7 cellular contexts compared by ENCODE assay signal in genomic region chr12:111686574-111687105, GRCh38. TPM values are rescaled to one million over a fixed set of nuclear protein-coding genes. Genes with fewer than 3 reads are reported as not detected.
DNase-seq lines count a peak whose midpoint lies in the region; ATAC-seq lines count a peak whose summit lies in the region.

No MANE protein-coding gene starts in this region.

- WGBS in iPS DF 6.9 (ENCODE audit: insufficient coverage, insufficient read length): no CpG with 5 or more reads among the region's 15 CpGs

- H3K4me3 Mint-ChIP-seq in activated T-helper 1 cell treated with anti-CD3 and anti-CD28 coated beads, Interleukin-12 subunit alpha, Interleukin-12 subunit beta, Interleukin-2, Interleukin-4 antibody, amounts not matched to agents 30 ng/mL and 10 ng/mL and 1 ng/mL, durations not matched to agents 14 hours and 24 hours and 36 hours: peak overlapping the region; percentile 97
- peak overlapping the region; percentile 98 for H3K4me3 Mint-ChIP-seq in stimulated activated memory B cell treated with anti-CD40 and anti-IgM and Interleukin-4, amounts not matched to agents 10 μg/mL and 1 μg/mL and 100 μg/mL, for 72 hours

- peaks cover 21% of the 10 kb centered on the region for H3K36me3 Mint-ChIP-seq in activated T-helper 1 cell treated with anti-CD3 and anti-CD28 coated beads, Interleukin-12 subunit alpha, Interleukin-12 subunit beta, Interleukin-2, Interleukin-4 antibody, amounts not matched to agents 30 ng/mL and 10 ng/mL and 1 ng/mL, durations not matched to agents 14 hours and 24 hours and 36 hours (ENCODE audit: low read depth)
- H3K36me3 Mint-ChIP-seq in stimulated activated memory B cell treated with anti-CD40 and anti-IgM and Interleukin-4, amounts not matched to agents 10 μg/mL and 1 μg/mL and 100 μg/mL, for 72 hours: peaks cover 24% of the 10 kb centered on the region

- peaks cover 19% of the 10 kb centered on the region for H3K36me3 ChIP-seq in HUES48 (ENCODE audit: control insufficient read depth, insufficient read depth, low read length)
- H3K36me3 ChIP-seq in iPS DF 6.9 (ENCODE audit: control insufficient read depth, insufficient read depth, low read length): no peaks in the 10 kb centered on the region

- H3K27me3 ChIP-seq in HUES48 (ENCODE audit: control insufficient read depth, insufficient read depth, low read length): no peaks in the 10 kb centered on the region
- H3K27me3 ChIP-seq in iPS DF 6.9 (ENCODE audit: control insufficient read depth, insufficient read depth, low read length): no peaks in the 10 kb centered on the region

- H3K27me3 Mint-ChIP-seq in activated T-helper 1 cell treated with anti-CD3 and anti-CD28 coated beads, Interleukin-12 subunit alpha, Interleukin-12 subunit beta, Interleukin-2, Interleukin-4 antibody, amounts not matched to agents 30 ng/mL and 10 ng/mL and 1 ng/mL, durations not matched to agents 14 hours and 24 hours and 36 hours (ENCODE audit: insufficient read depth): no peaks in the 10 kb centered on the region
- H3K27me3 Mint-ChIP-seq in stimulated activated memory B cell treated with anti-CD40 and anti-IgM and Interleukin-4, amounts not matched to agents 10 μg/mL and 1 μg/mL and 100 μg/mL, for 72 hours: no peaks in the 10 kb centered on the region

- H3K9me3 ChIP-seq in HUES48 (ENCODE audit: control insufficient read depth, insufficient read depth, low read length) (no peaks in the 10 kb centered on the region), iPS DF 6.9 (ENCODE audit: control insufficient read depth, insufficient read depth, low read length) (no peaks in the 10 kb centered on the region)

- H3K4me3 ChIP-seq in HUES48 (ENCODE audit: low read depth, low read length) (peak overlapping the region; percentile 100), iPS DF 6.9 (ENCODE audit: low read length) (peak overlapping the region; percentile 52; the same call in 1 of the 2 replicates)

- H3K4me1 ChIP-seq in HUES48 (ENCODE audit: control insufficient read depth, insufficient read depth, low read length) (no peaks in the 10 kb centered on the region), iPS DF 6.9 (ENCODE audit: control insufficient read depth, insufficient read depth, low read length) (no peaks in the 10 kb centered on the region)

- ATAC-seq in stimulated activated memory B cell treated with anti-CD40 and anti-IgM and Interleukin-4, amounts not matched to agents 10 μg/mL and 1 μg/mL and 100 μg/mL, for 72 hours: no peak
- ATAC-seq in HG02870 (IDR thresholded peaks at IDR 0.05; ENCODE audit: unreplicated experiment): no peak

- intact Hi-C loops in activated T-helper 1 cell treated with anti-CD3 and anti-CD28 coated beads, Interleukin-12 subunit alpha, Interleukin-12 subunit beta, Interleukin-2, Interleukin-4 antibody, amounts not matched to agents 30 ng/mL and 10 ng/mL and 1 ng/mL, durations not matched to agents 14 hours and 24 hours and 36 hours (cut with micrococcal nuclease): loop anchor here (1.0 to 10.0 kb wide), 9 partner anchors 127 to 1974 kb away; partner anchors contain the start of genes FAM222A, HECTD4, MAPKAPK5 and PTPN11

- H3K27ac ChIP-seq in HUES48 (ENCODE audit: low read depth, low read length) (no peak overlapping the region), iPS DF 6.9 (ENCODE audit: low read length) (no peak overlapping the region)

- peak overlapping the region; percentile 97 for H3K27ac Mint-ChIP-seq in activated T-helper 1 cell treated with anti-CD3 and anti-CD28 coated beads, Interleukin-12 subunit alpha, Interleukin-12 subunit beta, Interleukin-2, Interleukin-4 antibody, amounts not matched to agents 30 ng/mL and 10 ng/mL and 1 ng/mL, durations not matched to agents 14 hours and 24 hours and 36 hours
- peak overlapping the region; percentile 97 for H3K27ac Mint-ChIP-seq in stimulated activated memory B cell treated with anti-CD40 and anti-IgM and Interleukin-4, amounts not matched to agents 10 μg/mL and 1 μg/mL and 100 μg/mL, for 72 hours

- peak overlapping the region; percentile 92; the same call in 1 of the 2 replicates for H3K9ac ChIP-seq in HUES48 (ENCODE audit: low read depth, low read length)

- H3K4me1 Mint-ChIP-seq in activated T-helper 1 cell treated with anti-CD3 and anti-CD28 coated beads, Interleukin-12 subunit alpha, Interleukin-12 subunit beta, Interleukin-2, Interleukin-4 antibody, amounts not matched to agents 30 ng/mL and 10 ng/mL and 1 ng/mL, durations not matched to agents 14 hours and 24 hours and 36 hours (ENCODE audit: low read depth): peaks cover 31% of the 10 kb centered on the region
- H3K4me1 Mint-ChIP-seq in stimulated activated memory B cell treated with anti-CD40 and anti-IgM and Interleukin-4, amounts not matched to agents 10 μg/mL and 1 μg/mL and 100 μg/mL, for 72 hours: peaks cover 40% of the 10 kb centered on the region

- DNase-seq in activated T-helper 1 cell treated with anti-CD3 and anti-CD28 coated beads, Interleukin-12 subunit alpha, Interleukin-12 subunit beta, Interleukin-2, Interleukin-4 antibody, amounts not matched to agents 30 ng/mL and 10 ng/mL and 1 ng/mL, durations not matched to agents 14 hours and 24 hours and 36 hours (ENCODE audit: low spot score): no peak
- DNase-seq in iPS DF 6.9 (ENCODE audit: low read depth, low spot score): no peak
- DNase-seq in occipital lobe (lab: John Stamatoyannopoulos, UW): no peak
- DNase-seq in COLO829 (ENCODE audit: low spot score): no peak

- no peaks in the 10 kb centered on the region for H3K9me3 Mint-ChIP-seq in activated T-helper 1 cell treated with anti-CD3 and anti-CD28 coated beads, Interleukin-12 subunit alpha, Interleukin-12 subunit beta, Interleukin-2, Interleukin-4 antibody, amounts not matched to agents 30 ng/mL and 10 ng/mL and 1 ng/mL, durations not matched to agents 14 hours and 24 hours and 36 hours
- no peaks in the 10 kb centered on the region for H3K9me3 Mint-ChIP-seq in stimulated activated memory B cell treated with anti-CD40 and anti-IgM and Interleukin-4, amounts not matched to agents 10 μg/mL and 1 μg/mL and 100 μg/mL, for 72 hours

RNA-seq across cellular contexts. Expression of gene ACAD10, which starts 0.8 kb away (rescaled TPM):
- total RNA-seq in activated T-helper 1 cell treated with anti-CD3 and anti-CD28 coated beads, Interleukin-12 subunit alpha, Interleukin-12 subunit beta, Interleukin-2, Interleukin-4 antibody, amounts not matched to agents 30 ng/mL and 10 ng/mL and 1 ng/mL, durations not matched to agents 14 hours and 24 hours and 36 hours: 21.2 and 24.2 TPM in 2 replicates
- total RNA-seq in occipital lobe: 11.1 TPM

RNA-seq across cellular contexts. Expression of gene BRAP, which starts 0.9 kb away (rescaled TPM):
- total RNA-seq in activated T-helper 1 cell treated with anti-CD3 and anti-CD28 coated beads, Interleukin-12 subunit alpha, Interleukin-12 subunit beta, Interleukin-2, Interleukin-4 antibody, amounts not matched to agents 30 ng/mL and 10 ng/mL and 1 ng/mL, durations not matched to agents 14 hours and 24 hours and 36 hours: 22.1 and 22.2 TPM in 2 replicates
- 28.7 TPM for total RNA-seq in occipital lobe
